ENCODE assay signal across 21 cellular contexts in genomic region chr9:129542761-129543160, GRCh38.
"Had no signal": no experiment of that assay in that cellular context is flagged by ENCODE, and none has a peak within 500 bp of the region (broad histone marks: within the 10 kb centered on the region; RNA-seq: fewer than 3 reads in every experiment).

No MANE protein-coding gene starts in this region.

- H3K4me1 Mint-ChIP-seq: activated B cell treated with CpG ODN at 0.5 μM for 24 hours; activated CD4-positive, alpha-beta T cell treated with anti-CD3 and anti-CD28 coated beads, Interleukin-2, amount 10 ng/mL, durations not matched to agents 7 days and 5 days; immature natural killer cell; naive B cell; stimulated activated memory B cell treated with anti-CD40 and anti-IgM and Interleukin-4, amounts not matched to agents 10 μg/mL and 1 μg/mL and 100 μg/mL, for 72 hours; T-helper 17 cell had no signal

- H3K27me3 ChIP-seq: body of pancreas, heart left ventricle, pancreas had no signal

- H3K4me1 ChIP-seq: body of pancreas, lower lobe of right lung, pancreas had no signal

- FAIRE-seq: endothelial cell of umbilical vein, frontal cortex, pancreas, TTC549 had no signal

- H3K36me3 ChIP-seq: heart left ventricle, lower lobe of right lung, pancreas had no signal

- DNase-seq: activated B cell treated with CpG ODN at 0.5 μM for 24 hours; activated CD4-positive, alpha-beta T cell treated with anti-CD3 and anti-CD28 coated beads, Interleukin-2, amount 10 ng/mL, durations not matched to agents 7 days and 5 days; activated CD8-positive, alpha-beta memory T cell treated with anti-CD3 and anti-CD28 coated beads, Interleukin-2, amount 50 U/mL, for 48 hours; activated gamma-delta T cell; activated T-cell treated with anti-CD3 and anti-CD28 coated beads, Interleukin-2, amount 50 U/mL, for 72 hours; body of pancreas; cortex of kidney; effector CD4-positive, alpha-beta T cell; heart left ventricle; immature natural killer cell; left cardiac atrium; lower lobe of right lung; naive B cell; pancreas; stimulated activated CD4-positive, alpha-beta T cell treated with anti-CD3 and anti-CD28 coated beads, Interleukin-2, amount 100 ng/mL, for 48 hours; T-helper 17 cell had no signal

- H3K36me3 Mint-ChIP-seq: naive B cell; stimulated activated memory B cell treated with anti-CD40 and anti-IgM and Interleukin-4, amounts not matched to agents 10 μg/mL and 1 μg/mL and 100 μg/mL, for 72 hours had no signal

- H3K27ac ChIP-seq: body of pancreas, heart left ventricle, lower lobe of right lung, pancreas had no signal

- H3K9me3 ChIP-seq: body of pancreas, lower lobe of right lung, pancreas had no signal

- H3K4me3 Mint-ChIP-seq: activated B cell treated with CpG ODN at 0.5 μM for 24 hours; activated CD4-positive, alpha-beta T cell treated with anti-CD3 and anti-CD28 coated beads, Interleukin-2, amount 10 ng/mL, durations not matched to agents 7 days and 5 days; activated T-cell treated with anti-CD3 and anti-CD28 coated beads, Interleukin-2, amount 50 U/mL, for 72 hours; immature natural killer cell; naive B cell; stimulated activated memory B cell treated with anti-CD40 and anti-IgM and Interleukin-4, amounts not matched to agents 10 μg/mL and 1 μg/mL and 100 μg/mL, for 72 hours; T-helper 17 cell had no signal

- ATAC-seq: activated naive CD4-positive, alpha-beta T cell treated with anti-CD3 and anti-CD28 coated beads, Interleukin-2, amount 50 U/mL, for 72 hours; activated T-cell treated with anti-CD3 and anti-CD28 coated beads, Interleukin-2, amount 50 U/mL, for 72 hours; body of pancreas; heart left ventricle; left cardiac atrium; lower lobe of right lung; pancreas; stimulated activated memory B cell treated with anti-CD40 and anti-IgM and Interleukin-4, amounts not matched to agents 10 μg/mL and 1 μg/mL and 100 μg/mL, for 72 hours; T-helper 17 cell had no signal

- H3K27ac Mint-ChIP-seq: activated B cell treated with CpG ODN at 0.5 μM for 24 hours; activated CD4-positive, alpha-beta T cell treated with anti-CD3 and anti-CD28 coated beads, Interleukin-2, amount 10 ng/mL, durations not matched to agents 7 days and 5 days; activated naive CD4-positive, alpha-beta T cell treated with anti-CD3 and anti-CD28 coated beads, Interleukin-2, amount 50 U/mL, for 72 hours; activated T-cell treated with anti-CD3 and anti-CD28 coated beads, Interleukin-2, amount 50 U/mL, for 72 hours; immature natural killer cell; naive B cell; stimulated activated memory B cell treated with anti-CD40 and anti-IgM and Interleukin-4, amounts not matched to agents 10 μg/mL and 1 μg/mL and 100 μg/mL, for 72 hours; T-helper 17 cell had no signal

- H3K4me3 ChIP-seq: body of pancreas, heart left ventricle, lower lobe of right lung, pancreas had no signal
